Comparison of ENCODE assay signal across 11 cellular contexts in the genomic region with DNA sequence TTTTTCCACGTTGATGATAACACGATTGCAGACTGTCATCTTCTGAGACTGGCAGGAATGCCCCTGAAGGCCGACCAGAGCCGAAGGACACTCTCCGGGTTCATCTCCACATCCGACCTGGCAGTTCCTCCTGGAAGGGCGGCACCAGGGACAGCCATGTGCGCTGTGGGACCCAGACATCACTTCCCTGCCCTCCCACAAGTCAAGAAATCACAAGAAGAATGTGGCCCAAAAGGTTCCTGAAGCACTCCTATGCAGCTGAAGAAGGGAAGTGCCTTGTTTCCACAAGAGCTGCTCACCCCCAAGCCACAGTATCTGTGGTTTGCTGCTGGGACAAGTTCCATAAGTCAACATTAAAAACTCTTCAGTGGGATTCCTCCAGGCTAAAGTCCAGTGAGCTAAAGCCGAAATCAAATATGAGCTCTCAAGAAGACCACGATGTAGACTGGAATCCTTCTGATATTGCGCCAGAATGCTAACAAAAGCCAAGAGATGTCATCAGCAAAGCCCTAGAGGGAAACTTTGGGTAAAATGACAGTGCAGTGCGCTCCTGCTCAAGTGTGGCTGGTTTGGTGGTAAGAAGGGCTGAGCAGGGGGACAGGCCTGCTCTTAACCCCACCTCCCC. TPM values are rescaled to one million over a fixed set of nuclear protein-coding genes. Genes with fewer than 3 reads are reported as not detected.
A peak's percentile ranks its signal among the peaks of the same experiment; 100 is the strongest.
DNase-seq lines count a peak whose midpoint lies in the region; ATAC-seq, FAIRE-seq and TF ChIP-seq lines count a peak whose summit lies in the region.
"Had no signal": no experiment of that assay in that cellular context is flagged by ENCODE, and none has a peak within 500 bp of the region (broad histone marks: within the 10 kb centered on the region; RNA-seq: fewer than 3 reads in every experiment).

No MANE protein-coding gene starts in this region.

- peaks cover 66% of the 10 kb centered on the region for H3K4me1 Mint-ChIP-seq in astrocyte (ENCODE audit: low read depth, unreplicated experiment)
- H3K4me1 Mint-ChIP-seq in activated CD8-positive, alpha-beta T cell treated with anti-CD3 and anti-CD28 coated beads, Interleukin-2, amount 10 ng/mL, durations not matched to agents 7 days and 5 days (ENCODE audit: low read depth): peaks cover 17% of the 10 kb centered on the region

- 66% methylated on average over 12 of the region's 12 CpGs for WGBS in liver

- H3K27ac ChIP-seq in HL-60 (replicated peaks) (peak overlapping the region; percentile 91), astrocyte (ENCODE audit: low read depth, low read length) (peak overlapping the region; percentile 70), liver (ENCODE audit: low read depth in 1 of 2, low read length in 2 of 2) (peak overlapping the region; percentile 72 to 83), tibial artery (peak overlapping the region; percentile 83 to 87)

- H2AFZ ChIP-seq in astrocyte (ENCODE audit: low read depth, low read length): no peak overlapping the region

- CTCF ChIA-PET in activated CD8-positive, alpha-beta T cell treated with anti-CD3 and anti-CD28 coated beads, Interleukin-2, amount 10 ng/mL, durations not matched to agents 7 days and 5 days (lab: Charles Lee): no interaction called here

- no peak for FAIRE-seq in astrocyte (lab: Jason Lieb, UNC)

- H3K36me3 Mint-ChIP-seq in astrocyte (ENCODE audit: low read depth, unreplicated experiment): peaks cover 1% of the 10 kb centered on the region
- peaks cover 8% of the 10 kb centered on the region for H3K36me3 Mint-ChIP-seq in activated CD8-positive, alpha-beta T cell treated with anti-CD3 and anti-CD28 coated beads, Interleukin-2, amount 10 ng/mL, durations not matched to agents 7 days and 5 days (ENCODE audit: low read depth)

- H3K27me3 Mint-ChIP-seq in astrocyte (ENCODE audit: low read depth, unreplicated experiment): no peaks in the 10 kb centered on the region
- H3K27me3 Mint-ChIP-seq in activated CD8-positive, alpha-beta T cell treated with anti-CD3 and anti-CD28 coated beads, Interleukin-2, amount 10 ng/mL, durations not matched to agents 7 days and 5 days (ENCODE audit: low read depth): no peaks in the 10 kb centered on the region
- H3K27me3 Mint-ChIP-seq: T-cell had no signal

- TF ChIP-seq CTCF in HL-60 (IDR thresholded peaks at IDR 0.05; ENCODE audit: insufficient read depth, low read length) (no peak), astrocyte (IDR thresholded peaks at IDR 0.05; ENCODE audit: insufficient read depth, low read depth, low read length) (no peak), liver (IDR thresholded peaks at IDR 0.05; ENCODE audit: low read depth, low read length, missing input control) (no peak), tibial artery (IDR thresholded peaks at IDR 0.05) (no peak)

- H3K4me2 ChIP-seq in astrocyte (ENCODE audit: low read length): peak overlapping the region; percentile 80

- ATAC-seq in activated CD8-positive, alpha-beta T cell treated with anti-CD3 and anti-CD28 coated beads, Interleukin-2, amount 10 ng/mL, durations not matched to agents 7 days and 5 days: no peak
- ATAC-seq: T-cell had no signal

- H3K9me3 ChIP-seq in astrocyte (ENCODE audit: insufficient read depth, low read depth, low read length) (no peaks in the 10 kb centered on the region), liver (ENCODE audit: control insufficient read depth in 4 of 4, low read length in 3 of 4) (no peaks in the 10 kb centered on the region), tibial artery (no peaks in the 10 kb centered on the region)

- DNase-seq in HL-60 (ENCODE audit: low read depth in 1 of 2, low spot score in 1 of 2) (peak in 1 of 2 experiments; percentile 66), astrocyte (ENCODE audit: low read depth) (peak; percentile 62), tibial artery (peak in 1 of 2 donors; percentile 63), kidney tubule cell (ENCODE audit: low spot score) (no peak), ACHN (no peak), NCI-H2171 treated with DMSO at 0.1 percent for 48 hours (lab: John Stamatoyannopoulos, UW) (no peak)
- no peak for DNase-seq in activated CD8-positive, alpha-beta T cell treated with anti-CD3 and anti-CD28 coated beads, Interleukin-2, amount 10 ng/mL, durations not matched to agents 7 days and 5 days
- DNase-seq: NCI-H2081 treated with DMSO at 0.1 percent for 48 hours, T-cell had no signal

- in situ Hi-C loops in ACHN (cut with HindIII; ENCODE audit: low pct_ligation_motif_present, low pct_unique_long_range_greater_than_20kb, low sequenced_read_pairs): no loop called here

- H3K9ac ChIP-seq in astrocyte (ENCODE audit: low read length): peak overlapping the region; percentile 65
- peak overlapping the region in 1 of 2 donors; percentile 43 for H3K9ac ChIP-seq in liver (ENCODE audit: low read depth in 1 of 2, low read length in 2 of 2)

- peak in 1 of 2 donors; percentile 48 for TF ChIP-seq RAD21 in liver (IDR thresholded peaks at IDR 0.05)

- POLR2A ChIA-PET in activated CD8-positive, alpha-beta T cell treated with anti-CD3 and anti-CD28 coated beads, Interleukin-2, amount 10 ng/mL, durations not matched to agents 7 days and 5 days (lab: Charles Lee): no interaction called here

- peak overlapping the region; percentile 18; the same call in 1 of the 2 replicates for H3K4me3 ChIP-seq in HL-60 (replicated peaks; ENCODE audit: insufficient read depth, low read length)
- H3K4me3 ChIP-seq in astrocyte (ENCODE audit: insufficient read depth, low read depth, low read length): no peak overlapping the region
- no peak overlapping the region for H3K4me3 ChIP-seq in liver (ENCODE audit: low read depth in 1 of 3, low read length in 3 of 3)
- H3K4me3 ChIP-seq in tibial artery: peak overlapping the region; percentile 50 to 55

- no peaks in the 10 kb centered on the region for H3K9me3 Mint-ChIP-seq in astrocyte (ENCODE audit: unreplicated experiment)
- peaks cover 6% of the 10 kb centered on the region for H3K9me3 Mint-ChIP-seq in activated CD8-positive, alpha-beta T cell treated with anti-CD3 and anti-CD28 coated beads, Interleukin-2, amount 10 ng/mL, durations not matched to agents 7 days and 5 days (ENCODE audit: insufficient read depth)
- H3K9me3 Mint-ChIP-seq: T-cell had no signal

- no peaks in the 10 kb centered on the region for H3K27me3 ChIP-seq in HL-60 (ENCODE audit: insufficient read depth, poor library complexity, severe bottlenecking)
- H3K27me3 ChIP-seq in astrocyte (ENCODE audit: insufficient read depth, low read length): no peaks in the 10 kb centered on the region
- H3K27me3 ChIP-seq in liver (ENCODE audit: control insufficient read depth in 4 of 4, insufficient read depth in 4 of 4, low read length in 3 of 4): no peaks in the 10 kb centered on the region
- H3K27me3 ChIP-seq in tibial artery: no peaks in the 10 kb centered on the region

- H3K79me2 ChIP-seq in astrocyte (ENCODE audit: insufficient read depth, low read length): peaks cover 90% of the 10 kb centered on the region

- H3K36me3 ChIP-seq in astrocyte (ENCODE audit: insufficient read depth, low read length) (no peaks in the 10 kb centered on the region), liver (ENCODE audit: control insufficient read depth in 4 of 4, insufficient read depth in 3 of 4, low read depth in 1 of 4, low read length in 3 of 4) (peaks cover 0 to 1% (median 0%) of the 10 kb centered on the region in 4 donors), tibial artery (no peaks in the 10 kb centered on the region)

- peaks cover 52% of the 10 kb centered on the region for H3K4me1 ChIP-seq in astrocyte (ENCODE audit: insufficient read depth, low read length)
- peaks cover 24 to 38% (median 30%) of the 10 kb centered on the region in 4 donors for H3K4me1 ChIP-seq in liver (ENCODE audit: control insufficient read depth in 4 of 4, insufficient read depth in 4 of 4, low read length in 3 of 4)
- H3K4me1 ChIP-seq in tibial artery: peaks cover 0 to 95% (median 69%) of the 10 kb centered on the region in 4 donors

- H3K4me3 Mint-ChIP-seq in astrocyte (ENCODE audit: unreplicated experiment): no peak overlapping the region
- no peak overlapping the region for H3K4me3 Mint-ChIP-seq in activated CD8-positive, alpha-beta T cell treated with anti-CD3 and anti-CD28 coated beads, Interleukin-2, amount 10 ng/mL, durations not matched to agents 7 days and 5 days
- H3K4me3 Mint-ChIP-seq: neural crest cell, T-cell had no signal

- intact Hi-C loops in tibial artery (cut with DNase I; ENCODE audit: low total_unique reads): no loop called here

- peaks cover 40% of the 10 kb centered on the region for H4K20me1 ChIP-seq in astrocyte (ENCODE audit: insufficient read depth, low read length)

- peak overlapping the region; percentile 58 for H3K27ac Mint-ChIP-seq in astrocyte (ENCODE audit: unreplicated experiment)
- H3K27ac Mint-ChIP-seq in activated CD8-positive, alpha-beta T cell treated with anti-CD3 and anti-CD28 coated beads, Interleukin-2, amount 10 ng/mL, durations not matched to agents 7 days and 5 days: no peak overlapping the region
- H3K27ac Mint-ChIP-seq: T-cell had no signal

TF ChIP-seq in liver, 16 proteins besides CTCF, POLR2A, EP300 and RAD21 (continues in another document):
- TF ChIP-seq ATF3 (IDR thresholded peaks at IDR 0.05) (peak; percentile 20), HNF4G (IDR thresholded peaks at IDR 0.05) (peak; percentile 59), NR2F2 (IDR thresholded peaks at IDR 0.05) (no peak), RXRA (IDR thresholded peaks at IDR 0.05) (peak in 1 of 2 donors; percentile 15), TAF1 (conservative IDR thresholded peaks at IDR 0.05) (no peak), JUND (IDR thresholded peaks at IDR 0.05) (no peak), SP1 (IDR thresholded peaks at IDR 0.05) (peak; percentile 73), HNF4A (conservative IDR thresholded peaks at IDR 0.05) (peak; percentile 23 to 82)

RNA-seq across cellular contexts. Expression of gene PACSIN2, which starts 21.2 kb away (rescaled TPM):
- total RNA-seq in astrocyte: 84.1 and 87.8 TPM in 2 replicates
- 10 to 100 TPM; 15.4 to 31.4 TPM for total RNA-seq in liver
- polyA plus RNA-seq in liver: 10 to 100 TPM in 1 of 2 donors, 1 to 10 TPM in 1; 9.1 to 18.6 TPM
- total RNA-seq in activated CD8-positive, alpha-beta T cell treated with anti-CD3 and anti-CD28 coated beads, Interleukin-2, amount 10 ng/mL, durations not matched to agents 7 days and 5 days: 10 to 100 TPM; 27.5 to 30.8 TPM

Comparison
In these comparisons a context has a peak if more than half of its experiments do, and no peak if none do; other contexts are left out.
1. H3K4me3 ChIP-seq: peak in HL-60 (single experiment) and tibial artery (2 of 2); none in astrocyte (single experiment) and liver (0 of 3).
2. Peak in every context shown above with its lines, with median percentiles within 50 percentile points of each other: H3K27ac ChIP-seq.